ENCODE assay signal across 1 cellular context in the genomic region with DNA sequence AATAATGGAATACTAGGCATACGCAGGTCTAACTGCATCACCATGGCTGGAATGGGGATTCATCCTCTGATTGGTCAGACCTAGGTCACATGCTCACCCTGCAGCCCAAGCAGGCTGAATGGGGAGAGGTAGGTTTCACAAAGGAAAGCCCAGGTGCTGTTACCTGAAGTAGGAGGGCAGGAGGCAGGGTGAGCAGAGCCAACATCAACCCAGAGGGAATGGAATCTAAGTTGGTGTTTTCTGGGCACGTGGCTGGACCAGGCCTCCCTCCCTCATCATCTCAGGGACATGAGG.
TF ChIP-seq lines count a peak whose summit lies in the region.

No MANE protein-coding gene starts in this region.

TF ChIP-seq in WTC11, 78 proteins besides CTCF, POLR2A, EP300 and RAD21 (continued from another document):
- no peak for TF ChIP-seq ZNF416 (CRISPR knock-in tag; IDR thresholded peaks at IDR 0.05)
- TF ChIP-seq, protein P1, sequence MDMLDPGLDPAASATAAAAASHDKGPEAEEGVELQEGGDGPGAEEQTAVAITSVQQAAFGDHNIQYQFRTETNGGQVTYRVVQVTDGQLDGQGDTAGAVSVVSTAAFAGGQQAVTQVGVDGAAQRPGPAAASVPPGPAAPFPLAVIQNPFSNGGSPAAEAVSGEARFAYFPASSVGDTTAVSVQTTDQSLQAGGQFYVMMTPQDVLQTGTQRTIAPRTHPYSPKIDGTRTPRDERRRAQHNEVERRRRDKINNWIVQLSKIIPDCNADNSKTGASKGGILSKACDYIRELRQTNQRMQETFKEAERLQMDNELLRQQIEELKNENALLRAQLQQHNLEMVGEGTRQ (CRISPR knock-in tag; IDR thresholded peaks at IDR 0.05), result peak; percentile 85
